8 cellular contexts compared by ENCODE assay signal in genomic region chr15:45118131-45118588, GRCh38. TPM values are rescaled to one million over a fixed set of nuclear protein-coding genes. Genes with fewer than 3 reads are reported as not detected.
DNase-seq lines count a peak whose midpoint lies in the region; ATAC-seq, FAIRE-seq and TF ChIP-seq lines count a peak whose summit lies in the region.

No MANE protein-coding gene starts in this region.

- CTCF ChIA-PET in HCT116 (lab: Charles Lee): interaction anchor here (0.5 to 1.9 kb wide), 27 partner anchors 9 to 476 kb away, joined by 3 to 60 read pairs (median 6); partner anchors contain the start of genes DUOX1 and DUOXA1

- peak; percentile 97 for FAIRE-seq in G401.6 (lab: Jason Lieb, UNC)

- peak overlapping the region; percentile 34 for H3K4me2 ChIP-seq in HCT116 (ENCODE audit: low read length)
- peak overlapping the region; percentile 57 for H3K4me2 ChIP-seq in osteoblast (ENCODE audit: insufficient read depth, low read length)

- ATAC-seq in HCT116: peak; percentile 99
- peak; percentile 91 for ATAC-seq in gastroesophageal sphincter
- ATAC-seq in thoracic aorta (ENCODE audit: insufficient number of reproducible peaks, low FRiP score, low read depth): peak; percentile 81

- WGBS in gastroesophageal sphincter (ENCODE audit: low coverage in 1 of 2), 2 donors: 0% methylated on average over 1 to 7 of the region's 14 CpGs

- H4K20me1 ChIP-seq in HCT116 (ENCODE audit: insufficient read depth) (no peaks in the 10 kb centered on the region), osteoblast (ENCODE audit: insufficient read depth, low read length) (no peaks in the 10 kb centered on the region)

- TF ChIP-seq CTCF in HCT116 (IDR thresholded peaks at IDR 0.05 in 2 of 3, conservative IDR thresholded peaks at IDR 0.05 in 1 of 3; ENCODE audit: borderline replicate concordance in 1 of 3, insufficient read depth in 1 of 3, low read depth in 2 of 3, low read length in 2 of 3) (peak; percentile 99 to 100 (median 99)), gastroesophageal sphincter (IDR thresholded peaks at IDR 0.05) (peak in 3 of 4 experiments; percentile 76 to 89 (median 77)), osteoblast (IDR thresholded peaks at IDR 0.05; ENCODE audit: extremely low read depth, low read depth, low read length) (peak; percentile 100), thoracic aorta (IDR thresholded peaks at IDR 0.05) (peak; percentile 85)

- no peaks in the 10 kb centered on the region for H3K79me2 ChIP-seq in HCT116 (ENCODE audit: insufficient read depth, low read length)
- no peaks in the 10 kb centered on the region for H3K79me2 ChIP-seq in osteoblast (ENCODE audit: insufficient read depth, low read length)

- DNase-seq in HCT116 (ENCODE audit: low read depth, low spot score) (peak; percentile 75), MG63 (peak; percentile 77), SHP77 (lab: John Stamatoyannopoulos, UW) (peak; percentile 87 to 92), osteoblast (ENCODE audit: insufficient read length, low spot score, missing footprints) (peak; percentile 100), thoracic aorta (ENCODE audit: low spot score) (peak; percentile 50)
- DNase-seq in activated effector memory CD4-positive, alpha-beta T cell treated with Interleukin-2 at 50 U/mL for 16 hours: peak; percentile 75

- BruUV-seq in HCT116 (replicated peaks; lab: Mats Ljungman, UMichigan): no TSS peak

- H2AFZ ChIP-seq in HCT116 (ENCODE audit: low read depth, low read length, poor library complexity, severe bottlenecking): no peak overlapping the region
- H2AFZ ChIP-seq in osteoblast (ENCODE audit: low read length): no peak overlapping the region

- H3K27ac ChIP-seq in HCT116 (ENCODE audit: low read depth, low read length) (no peak overlapping the region), gastroesophageal sphincter (no peak overlapping the region), osteoblast (ENCODE audit: low read depth, low read length) (no peak overlapping the region), thoracic aorta (no peak overlapping the region)

- TF ChIP-seq EP300 in gastroesophageal sphincter (IDR thresholded peaks at IDR 0.05): no peak

- POLR2A ChIA-PET in HCT116 (lab: Charles Lee): interaction anchor here (1.4 kb wide), 1 partner anchor 12 kb away, joined by 3 read pairs; the partner anchor contains the start of gene DUOX1

- H3K36me3 ChIP-seq in HCT116 (ENCODE audit: control insufficient read depth in 1 of 2, insufficient read depth in 2 of 2, low read length in 2 of 2): no peaks in the 10 kb centered on the region
- no peaks in the 10 kb centered on the region for H3K36me3 ChIP-seq in MG63
- H3K36me3 ChIP-seq in gastroesophageal sphincter: no peaks in the 10 kb centered on the region
- H3K36me3 ChIP-seq in osteoblast (ENCODE audit: insufficient read depth, low read length): no peaks in the 10 kb centered on the region
- no peaks in the 10 kb centered on the region for H3K36me3 ChIP-seq in thoracic aorta

- H3K4me1 ChIP-seq in HCT116 (ENCODE audit: control insufficient read depth in 1 of 2, insufficient read depth in 2 of 2, low read length in 2 of 2): peaks cover 2 to 16% of the 10 kb centered on the region in 2 experiments; a peak in 3 of 4 replicates
- peaks cover 0 to 36% (median 15%) of the 10 kb centered on the region in 3 donors for H3K4me1 ChIP-seq in gastroesophageal sphincter
- peaks cover 12% of the 10 kb centered on the region for H3K4me1 ChIP-seq in osteoblast (ENCODE audit: insufficient read depth, low read length)
- peaks cover 13 to 32% of the 10 kb centered on the region in 2 donors for H3K4me1 ChIP-seq in thoracic aorta (ENCODE audit: control insufficient read depth in 1 of 2, low read depth in 2 of 2)

- intact Hi-C loops in HCT116 (cut with micrococcal nuclease): no loop called here

- H3K4me3 ChIP-seq in HCT116 (replicated peaks in 1 of 2; ENCODE audit: low read depth in 1 of 2, low read length in 2 of 2) (no peak overlapping the region), MG63 (no peak overlapping the region), gastroesophageal sphincter (peak overlapping the region in 1 of 2 donors; percentile 31), osteoblast (ENCODE audit: insufficient read depth, low read length) (no peak overlapping the region), thoracic aorta (peak overlapping the region; percentile 59)

- peak; percentile 79 for TF ChIP-seq RAD21 in HCT116 (IDR thresholded peaks at IDR 0.05; ENCODE audit: low read depth)

- H3K9me3 ChIP-seq in HCT116 (ENCODE audit: control insufficient read depth in 1 of 2, insufficient read depth in 1 of 2, low read depth in 1 of 2, low read length in 2 of 2) (no peaks in the 10 kb centered on the region), MG63 (no peaks in the 10 kb centered on the region), gastroesophageal sphincter (no peaks in the 10 kb centered on the region), osteoblast (ENCODE audit: low read depth, low read length) (no peaks in the 10 kb centered on the region), thoracic aorta (no peaks in the 10 kb centered on the region)

- RAD21 ChIA-PET in HCT116 (lab: Charles Lee; ENCODE audit: low non-redundant PET in 1 of 2, low total read pairs in 2 of 2, uncharacterized antibody in 2 of 2, unreplicated experiment in 2 of 2): interaction anchor here (0.6 to 1.1 kb wide), 2 partner anchors 9 kb away, joined by 3 to 4 read pairs; no protein-coding TSS in a partner anchor

- no peaks in the 10 kb centered on the region for H3K27me3 ChIP-seq in HCT116 (ENCODE audit: insufficient read depth, low read length)
- peaks cover 19% of the 10 kb centered on the region for H3K27me3 ChIP-seq in MG63
- H3K27me3 ChIP-seq in gastroesophageal sphincter: peaks cover 97% of the 10 kb centered on the region
- peaks cover 46% of the 10 kb centered on the region for H3K27me3 ChIP-seq in osteoblast (ENCODE audit: insufficient read depth, low read length)
- peaks cover 12% of the 10 kb centered on the region for H3K27me3 ChIP-seq in thoracic aorta (replicated peaks; ENCODE audit: insufficient read depth)

- no peaks in the 10 kb centered on the region for H3K9me2 ChIP-seq in HCT116 (ENCODE audit: insufficient read depth)

- TF ChIP-seq POLR2A in HCT116 (IDR thresholded peaks at IDR 0.05; ENCODE audit: borderline replicate concordance, extremely low read depth, insufficient read depth, insufficient read length): no peak
- no peak for TF ChIP-seq POLR2A in gastroesophageal sphincter (IDR thresholded peaks at IDR 0.05)

- no peak overlapping the region for H3K9ac ChIP-seq in HCT116 (ENCODE audit: low read length)

TF ChIP-seq in HCT116, 20 proteins besides CTCF, POLR2A, EP300 and RAD21:
- TF ChIP-seq, protein P1, sequence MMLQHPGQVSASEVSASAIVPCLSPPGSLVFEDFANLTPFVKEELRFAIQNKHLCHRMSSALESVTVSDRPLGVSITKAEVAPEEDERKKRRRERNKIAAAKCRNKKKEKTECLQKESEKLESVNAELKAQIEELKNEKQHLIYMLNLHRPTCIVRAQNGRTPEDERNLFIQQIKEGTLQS (IDR thresholded peaks at IDR 0.05): no peak
- no peak for TF ChIP-seq SIN3A (IDR thresholded peaks at IDR 0.05; ENCODE audit: low read depth)
- TF ChIP-seq POLR2AphosphoS5 (IDR thresholded peaks at IDR 0.05; ENCODE audit: low read depth, low read length): no peak
TF ChIP-seq in HCT116: peak in this region for 0.

RNA-seq across cellular contexts. Expression of gene DUOXA2, which starts 4.0 kb away (rescaled TPM):
- not detected for total RNA-seq in HCT116 (2021; ENCODE audit: unreplicated experiment)
- polyA plus RNA-seq in HCT116 (2012): 0.13 and 0.16 TPM in 2 replicates
- total RNA-seq in MG63 (2014; rRNA removed; shearing (Covaris generic); ENCODE audit: low replicate concordance): not detected in 2 replicates
- under 1 TPM in 2 of 4 donors, not detected in 2; 0.49 to 0.62 TPM for total RNA-seq in gastroesophageal sphincter
- total RNA-seq in osteoblast: not detected in 2 replicates
- not detected for total RNA-seq in thoracic aorta

RNA-seq across cellular contexts. Expression of gene DUOX2, which starts 4.2 kb away (rescaled TPM):
- total RNA-seq in HCT116 (2021; ENCODE audit: unreplicated experiment) (0.44 TPM), gastroesophageal sphincter (1 to 10 TPM in 1 of 4 donors, under 1 TPM in 3; 0.13 to 1.5 (median 0.54) TPM), osteoblast (under 0.01 TPM in 1 of 2 replicates, not detected in the other), thoracic aorta (under 1 TPM in 1 of 2 donors, not detected in 1; 0.42 TPM)
- polyA plus RNA-seq in HCT116 (2012): 0.44 and 0.57 TPM in 2 replicates
- not detected in 2 replicates for total RNA-seq in MG63 (2014; rRNA removed; shearing (Covaris generic); ENCODE audit: low replicate concordance)

RNA-seq across cellular contexts. Expression of gene DUOXA1, which starts 11.5 kb away (rescaled TPM):
- 2.3 TPM for total RNA-seq in HCT116 (2021; ENCODE audit: unreplicated experiment)
- polyA plus RNA-seq in HCT116 (2012): 1.3 and 1.4 TPM in 2 replicates
- total RNA-seq in MG63 (2014; rRNA removed; shearing (Covaris generic); ENCODE audit: low replicate concordance): not detected in 2 replicates
- 1 to 10 TPM in 2 of 4 donors, under 1 TPM in 1, not detected in 1; 0.67 to 1.7 (median 1.7) TPM for total RNA-seq in gastroesophageal sphincter
- total RNA-seq in osteoblast: 0.29 and 0.36 TPM in 2 replicates
- total RNA-seq in thoracic aorta: 1 to 10 TPM in 1 of 2 donors, not detected in 1; 6.8 TPM

RNA-seq across cellular contexts. Expression of gene DUOX1, which starts 11.6 kb away (rescaled TPM):
- total RNA-seq in HCT116 (2021; ENCODE audit: unreplicated experiment) (19.6 TPM), gastroesophageal sphincter (1 to 10 TPM in 2 of 4 donors, under 1 TPM in 2; 0.08 to 2.7 (median 1.1) TPM), osteoblast (under 0.01 and 0.29 TPM in 2 replicates), thoracic aorta (under 1 TPM; 0.56 to 0.68 TPM)
- 11.1 and 11.3 TPM in 2 replicates for polyA plus RNA-seq in HCT116 (2012)
- not detected in 2 replicates for total RNA-seq in MG63 (2014; rRNA removed; shearing (Covaris generic); ENCODE audit: low replicate concordance)

Comparison
In these comparisons a context has a peak if more than half of its experiments do, and no peak if none do; other contexts are left out.
1. DNase-seq: peak in every context shown above with its lines; median percentile 100 in osteoblast; 90 in SHP77; 77 in MG63; 75 in HCT116; 75 in activated effector memory CD4-positive, alpha-beta T cell treated with Interleukin-2 at 50 U/mL for 16 hours; 50 in thoracic aorta.